In genomic region chr11:75827562-75827961, GRCh38 we compare ENCODE assay signal across 1 cellular context.
TF ChIP-seq lines count a peak whose summit lies in the region.

No MANE protein-coding gene starts in this region.

TF ChIP-seq in HepG2, 621 proteins besides CTCF, POLR2A, EP300 and RAD21:
- TF ChIP-seq ZKSCAN1 (IDR thresholded peaks at IDR 0.05; ENCODE audit: low read length): no peak
